9 cellular contexts compared by ENCODE assay signal in the genomic region with DNA sequence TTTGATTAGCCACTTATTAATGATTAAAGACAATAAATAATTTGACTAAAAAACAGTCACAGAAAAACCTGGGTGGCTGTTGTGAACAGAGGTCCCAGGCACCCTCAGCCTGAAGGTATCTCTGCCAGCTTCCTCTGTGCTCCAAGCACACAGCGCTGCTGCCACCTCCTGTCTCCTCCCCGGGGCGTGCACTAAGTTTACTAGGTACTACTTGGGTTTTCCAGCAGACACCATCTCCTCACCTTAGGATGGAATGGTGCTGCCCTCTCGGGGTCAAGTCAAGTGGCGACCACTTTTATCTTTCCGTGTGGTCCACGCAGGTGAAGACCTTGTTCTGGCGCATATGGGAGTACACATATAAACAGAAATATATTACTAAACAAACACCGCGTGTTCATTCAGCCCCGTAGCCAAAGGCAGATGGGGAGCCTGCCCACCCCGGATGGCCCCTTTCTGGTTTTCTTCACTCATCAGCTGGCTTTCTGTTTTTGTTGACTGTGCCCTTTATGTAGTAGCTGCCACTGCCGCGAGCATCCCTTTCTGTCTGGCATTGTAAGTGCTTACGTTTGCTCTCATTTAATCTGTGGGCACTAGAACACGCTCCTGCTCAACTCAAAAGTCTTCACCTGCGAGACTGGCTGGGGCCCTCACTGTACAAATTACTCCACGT.
DNase-seq lines count a peak whose midpoint lies in the region; ATAC-seq and TF ChIP-seq lines count a peak whose summit lies in the region.
"Had no signal": no experiment of that assay in that cellular context is flagged by ENCODE, and none has a peak within 500 bp of the region (broad histone marks: within the 10 kb centered on the region; RNA-seq: fewer than 3 reads in every experiment).

No MANE protein-coding gene starts in this region.

- CTCF ChIA-PET in AG04449 (lab: Yijun Ruan, JAX), result interaction anchor here (0.8 to 2.8 kb wide), 7 partner anchors 87 to 449 kb away, joined by 3 to 12 read pairs (median 3); no protein-coding TSS in a partner anchor

- POLR2A ChIA-PET in AG04449 (lab: Yijun Ruan, JAX), result no interaction called here

- H3K9me3 Mint-ChIP-seq in GM23338, result no peaks in the 10 kb centered on the region
- H3K9me3 Mint-ChIP-seq in stimulated activated effector memory CD8-positive, alpha-beta T cell treated with anti-CD3 and anti-CD28 coated beads, Interleukin-12 subunit alpha, Interleukin-12 subunit beta, amount 100 ng/mL, for 72 hours, result no peaks in the 10 kb centered on the region
- H3K9me3 Mint-ChIP-seq in T-helper 2 cell treated with Interferon-gamma antibody and Interleukin-4, amounts not matched to agents 5 μg/mL and 100 μg/mL, for 36 hours, result no peaks in the 10 kb centered on the region

- peaks cover 4% of the 10 kb centered on the region; the same call in 1 of the 2 replicates for H3F3A ChIP-seq in GM23338 (replicated peaks; ENCODE audit: low read depth)

- H3K4me2 ChIP-seq in GM23338, result no peak overlapping the region

- no peaks in the 10 kb centered on the region for H3K79me2 ChIP-seq in GM23338 (replicated peaks; ENCODE audit: insufficient read depth)

- H3K4me1 ChIP-seq in GM23338 (ENCODE audit: insufficient read depth), result no peaks in the 10 kb centered on the region
- no peaks in the 10 kb centered on the region for H3K4me1 ChIP-seq in foreskin keratinocyte

- no peaks in the 10 kb centered on the region; the same call in 1 of the 2 replicates for H4K20me1 ChIP-seq in GM23338 (replicated peaks; ENCODE audit: insufficient read depth)

- no peak overlapping the region for H3K4me3 ChIP-seq in AG04449 (ENCODE audit: low read depth, low read length)
- H3K4me3 ChIP-seq in GM23338, result no peak overlapping the region

- peaks cover 2% of the 10 kb centered on the region for H3K27me3 Mint-ChIP-seq in GM23338 (ENCODE audit: insufficient read depth, low read depth, poor library complexity)
- H3K27me3 Mint-ChIP-seq in T-helper 2 cell treated with Interferon-gamma antibody and Interleukin-4, amounts not matched to agents 5 μg/mL and 100 μg/mL, for 36 hours (ENCODE audit: low read depth), result no peaks in the 10 kb centered on the region
- H3K27me3 Mint-ChIP-seq: activated naive CD8-positive, alpha-beta T cell had no signal

- H3K36me3 Mint-ChIP-seq in GM23338 (ENCODE audit: low read depth), result peaks cover 31% of the 10 kb centered on the region
- peaks cover 37% of the 10 kb centered on the region for H3K36me3 Mint-ChIP-seq in stimulated activated effector memory CD8-positive, alpha-beta T cell treated with anti-CD3 and anti-CD28 coated beads, Interleukin-12 subunit alpha, Interleukin-12 subunit beta, amount 100 ng/mL, for 72 hours
- peaks cover 16% of the 10 kb centered on the region for H3K36me3 Mint-ChIP-seq in T-helper 2 cell treated with Interferon-gamma antibody and Interleukin-4, amounts not matched to agents 5 μg/mL and 100 μg/mL, for 36 hours (ENCODE audit: low read depth)

- peaks cover 4% of the 10 kb centered on the region; the same call in 1 of the 2 replicates for H3K36me3 ChIP-seq in GM23338 (ENCODE audit: insufficient read depth)

- no peak overlapping the region for H3K27ac Mint-ChIP-seq in GM23338
- H3K27ac Mint-ChIP-seq in stimulated activated effector memory CD8-positive, alpha-beta T cell treated with anti-CD3 and anti-CD28 coated beads, Interleukin-12 subunit alpha, Interleukin-12 subunit beta, amount 100 ng/mL, for 72 hours, result peak overlapping the region; percentile 17
- H3K27ac Mint-ChIP-seq in T-helper 2 cell treated with Interferon-gamma antibody and Interleukin-4, amounts not matched to agents 5 μg/mL and 100 μg/mL, for 36 hours, result no peak overlapping the region

- H3K27ac ChIP-seq in GM23338 (ENCODE audit: low read depth) (no peak overlapping the region), foreskin keratinocyte (no peak overlapping the region)

- H3K9me2 ChIP-seq in GM23338 (ENCODE audit: insufficient read depth), result no peaks in the 10 kb centered on the region

- ATAC-seq in GM23338, result peak; percentile 95
- no peak for ATAC-seq in foreskin keratinocyte
- ATAC-seq in stimulated activated effector memory CD8-positive, alpha-beta T cell treated with anti-CD3 and anti-CD28 coated beads, Interleukin-12 subunit alpha, Interleukin-12 subunit beta, amount 100 ng/mL, for 72 hours, result peak; percentile 75
- no peak for ATAC-seq in GM19395 (IDR thresholded peaks at IDR 0.05; ENCODE audit: unreplicated experiment)

- DNase-seq in AG04449 (ENCODE audit: low read depth, low spot score) (no peak), GM23338 (ENCODE audit: low spot score) (peak; percentile 89), T-helper 1 cell (peak in 3 of 5 donors; percentile 21 to 32 (median 29)), foreskin keratinocyte (no peak), NCI-H2171 (lab: John Stamatoyannopoulos, UW) (no peak)
- DNase-seq in stimulated activated effector memory CD8-positive, alpha-beta T cell treated with anti-CD3 and anti-CD28 coated beads, Interleukin-12 subunit alpha, Interleukin-12 subunit beta, amount 100 ng/mL, for 72 hours (ENCODE audit: low spot score in 2 of 2), result no peak
- DNase-seq in T-helper 2 cell treated with Interferon-gamma antibody and Interleukin-4, amounts not matched to agents 5 μg/mL and 100 μg/mL, for 36 hours (ENCODE audit: low spot score), result no peak

- H2AFZ ChIP-seq in GM23338, result no peak overlapping the region

- H3K4me3 Mint-ChIP-seq in GM23338, result no peak overlapping the region
- no peak overlapping the region for H3K4me3 Mint-ChIP-seq in stimulated activated effector memory CD8-positive, alpha-beta T cell treated with anti-CD3 and anti-CD28 coated beads, Interleukin-12 subunit alpha, Interleukin-12 subunit beta, amount 100 ng/mL, for 72 hours
- no peak overlapping the region for H3K4me3 Mint-ChIP-seq in T-helper 2 cell treated with Interferon-gamma antibody and Interleukin-4, amounts not matched to agents 5 μg/mL and 100 μg/mL, for 36 hours
- H3K4me3 Mint-ChIP-seq: activated naive CD8-positive, alpha-beta T cell had no signal

- TF ChIP-seq CTCF in AG04449 (IDR thresholded peaks at IDR 0.05; ENCODE audit: insufficient read depth, low read length, missing control alignments) (peak; percentile 22), GM23338 (conservative IDR thresholded peaks at IDR 0.05; ENCODE audit: low read depth in 2 of 2) (peak; percentile 70 to 96), foreskin keratinocyte (conservative IDR thresholded peaks at IDR 0.05) (peak; percentile 30)

- no peaks in the 10 kb centered on the region for H3K27me3 ChIP-seq in GM23338 (ENCODE audit: insufficient read depth)
- H3K27me3 ChIP-seq in foreskin keratinocyte, result no peaks in the 10 kb centered on the region

- H3K4me1 Mint-ChIP-seq in GM23338, result no peaks in the 10 kb centered on the region
- H3K4me1 Mint-ChIP-seq in stimulated activated effector memory CD8-positive, alpha-beta T cell treated with anti-CD3 and anti-CD28 coated beads, Interleukin-12 subunit alpha, Interleukin-12 subunit beta, amount 100 ng/mL, for 72 hours, result peaks cover 9% of the 10 kb centered on the region
- H3K4me1 Mint-ChIP-seq in T-helper 2 cell treated with Interferon-gamma antibody and Interleukin-4, amounts not matched to agents 5 μg/mL and 100 μg/mL, for 36 hours (ENCODE audit: low read depth), result peaks cover 6% of the 10 kb centered on the region

Comparison
In these comparisons a context has a peak if more than half of its experiments do, and no peak if none do; other contexts are left out.
1. DNase-seq: peak in GM23338 (single experiment) and T-helper 1 cell (3 of 5); none in AG04449 (single experiment), foreskin keratinocyte (0 of 2), stimulated activated effector memory CD8-positive, alpha-beta T cell treated with anti-CD3 and anti-CD28 coated beads, Interleukin-12 subunit alpha, Interleukin-12 subunit beta, amount 100 ng/mL, for 72 hours (0 of 2), NCI-H2171 (single experiment) and T-helper 2 cell treated with Interferon-gamma antibody and Interleukin-4, amounts not matched to agents 5 μg/mL and 100 μg/mL, for 36 hours (single experiment).
2. CTCF ChIP-seq: peak in every context shown above with its lines; median percentile 83 in GM23338; 30 in foreskin keratinocyte; 22 in AG04449.
3. ATAC-seq: peak in GM23338 (single experiment) and stimulated activated effector memory CD8-positive, alpha-beta T cell treated with anti-CD3 and anti-CD28 coated beads, Interleukin-12 subunit alpha, Interleukin-12 subunit beta, amount 100 ng/mL, for 72 hours (single experiment); none in foreskin keratinocyte (single experiment) and GM19395 (single experiment).